Comparison of ENCODE assay signal across 16 cellular contexts in the genomic region with DNA sequence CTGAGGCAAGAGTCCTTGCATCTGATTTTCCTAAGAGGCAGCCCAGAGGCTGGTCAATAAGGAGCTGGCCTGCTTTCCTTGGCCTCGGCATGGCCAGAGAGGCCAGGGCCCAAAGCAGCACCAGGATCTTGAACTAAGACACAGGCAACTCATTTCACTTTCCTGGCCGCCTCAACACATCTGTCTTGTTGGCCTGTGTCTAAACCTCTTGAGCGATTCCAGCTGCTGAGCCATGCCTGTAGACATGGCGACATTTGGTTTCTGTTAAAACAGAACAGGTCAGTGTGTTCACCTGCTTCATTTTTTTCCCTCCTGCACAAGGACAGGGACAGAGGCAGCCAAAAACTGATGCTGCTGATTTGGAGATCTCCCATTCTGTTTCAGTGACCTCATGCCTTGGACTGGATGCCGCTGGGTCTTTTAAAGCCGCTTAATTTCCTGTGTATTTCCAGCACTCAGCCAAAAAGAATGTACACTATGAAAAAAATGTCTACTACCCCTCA.
DNase-seq lines count a peak whose midpoint lies in the region; ATAC-seq and TF ChIP-seq lines count a peak whose summit lies in the region.
"Had no signal": no experiment of that assay in that cellular context is flagged by ENCODE, and none has a peak within 500 bp of the region (broad histone marks: within the 10 kb centered on the region; RNA-seq: fewer than 3 reads in every experiment).

No MANE protein-coding gene starts in this region.

- H3K36me3 Mint-ChIP-seq in Calu3 (ENCODE audit: insufficient read depth, unreplicated experiment), result no peaks in the 10 kb centered on the region
- H3K36me3 Mint-ChIP-seq: activated naive CD8-positive, alpha-beta T cell treated with anti-CD3 and anti-CD28 coated beads, Interleukin-2, amount 10 ng/mL, durations not matched to agents 7 days and 5 days had no signal

- H3K27ac ChIP-seq in colonic mucosa, result no peak overlapping the region
- H3K27ac ChIP-seq in suprapubic skin, result peak overlapping the region; percentile 56
- H3K27ac ChIP-seq in thyroid gland, result peak overlapping the region in 1 of 3 donors; percentile 42

- H3K4me3 ChIP-seq in colonic mucosa (no peak overlapping the region), suprapubic skin (no peak overlapping the region), thyroid gland (replicated peaks in 1 of 3) (no peak overlapping the region)

- no peak for TF ChIP-seq EP300 in suprapubic skin (IDR thresholded peaks at IDR 0.05)

- CTCF ChIA-PET in Calu3 (lab: Charles Lee), result no interaction called here

- 67% methylated on average over 6 of the region's 6 CpGs for WGBS in suprapubic skin
- 87 to 88% methylated on average over 6 of the region's 6 CpGs for WGBS in thyroid gland, 2 donors

- H3K9me3 ChIP-seq in colonic mucosa, result no peaks in the 10 kb centered on the region
- no peaks in the 10 kb centered on the region for H3K9me3 ChIP-seq in suprapubic skin
- no peaks in the 10 kb centered on the region for H3K9me3 ChIP-seq in thyroid gland
- H3K9me3 ChIP-seq: BE2C had no signal

- TF ChIP-seq POLR2A in suprapubic skin (IDR thresholded peaks at IDR 0.05) (no peak), thyroid gland (IDR thresholded peaks at IDR 0.05) (no peak)

- no peak for TF ChIP-seq CTCF in colonic mucosa (IDR thresholded peaks at IDR 0.05)
- TF ChIP-seq CTCF in suprapubic skin (IDR thresholded peaks at IDR 0.05), result no peak
- no peak for TF ChIP-seq CTCF in Calu3 (IDR thresholded peaks at IDR 0.05; ENCODE audit: unreplicated experiment)
- no peak for TF ChIP-seq CTCF in thyroid gland (IDR thresholded peaks at IDR 0.05)

- H3K4me1 ChIP-seq in colonic mucosa (no peaks in the 10 kb centered on the region), suprapubic skin (no peaks in the 10 kb centered on the region), thyroid gland (peaks cover 9 to 13% of the 10 kb centered on the region in 2 donors)

- H3K27me3 ChIP-seq in colonic mucosa (no peaks in the 10 kb centered on the region), suprapubic skin (no peaks in the 10 kb centered on the region), thyroid gland (no peaks in the 10 kb centered on the region)
- H3K27me3 ChIP-seq: BE2C had no signal

- ATAC-seq in GM19035 (IDR thresholded peaks at IDR 0.05; ENCODE audit: unreplicated experiment), result no peak
- ATAC-seq: activated CD4-positive, alpha-beta T cell treated with anti-CD3 and anti-CD28 coated beads for 36 hours had no signal

- intact Hi-C loops in colonic mucosa (cut with DNase I) (no loop called here), Calu3 (cut with micrococcal nuclease; ENCODE audit: unreplicated experiment) (no loop called here), thyroid gland (cut with DNase I) (no loop called here)

- no peak overlapping the region for H3K9ac ChIP-seq in colonic mucosa (ENCODE audit: low read depth in 2 of 2, low read length in 2 of 2)

- no peak overlapping the region for H3K4me3 Mint-ChIP-seq in Calu3 (ENCODE audit: low read depth, unreplicated experiment)
- H3K4me3 Mint-ChIP-seq: activated CD4-positive, alpha-beta T cell treated with anti-CD3 and anti-CD28 coated beads for 36 hours; activated naive CD8-positive, alpha-beta T cell treated with anti-CD3 and anti-CD28 coated beads, Interleukin-2, amount 10 ng/mL, durations not matched to agents 7 days and 5 days had no signal

- H3K27me3 Mint-ChIP-seq in Calu3 (ENCODE audit: unreplicated experiment), result peaks cover 64% of the 10 kb centered on the region
- H3K27me3 Mint-ChIP-seq: activated CD4-positive, alpha-beta T cell treated with anti-CD3 and anti-CD28 coated beads for 36 hours; activated naive CD8-positive, alpha-beta T cell treated with anti-CD3 and anti-CD28 coated beads, Interleukin-2, amount 10 ng/mL, durations not matched to agents 7 days and 5 days had no signal

- no peaks in the 10 kb centered on the region for H3K9me3 Mint-ChIP-seq in Calu3 (ENCODE audit: low read depth, unreplicated experiment)
- H3K9me3 Mint-ChIP-seq: activated naive CD8-positive, alpha-beta T cell treated with anti-CD3 and anti-CD28 coated beads, Interleukin-2, amount 10 ng/mL, durations not matched to agents 7 days and 5 days had no signal

- DNase-seq in GM03348 (ENCODE audit: low spot score), result peak; percentile 57
- DNase-seq in colonic mucosa, result peak; percentile 31
- peak; percentile 57 for DNase-seq in left kidney (ENCODE audit: low read depth, low spot score)
- DNase-seq in suprapubic skin (ENCODE audit: low spot score in 2 of 2), result no peak
- DNase-seq in Calu3, result no peak
- no peak for DNase-seq in NCI-H1436 (lab: John Stamatoyannopoulos, UW)
- no peak for DNase-seq in thyroid gland
- DNase-seq: activated CD4-positive, alpha-beta T cell treated with anti-CD3 and anti-CD28 coated beads for 36 hours; activated naive CD8-positive, alpha-beta T cell treated with anti-CD3 and anti-CD28 coated beads, Interleukin-2, amount 10 ng/mL, durations not matched to agents 7 days and 5 days; activated T-cell treated with anti-CD3 and anti-CD28 coated beads, Interleukin-2, amount 50 U/mL, for 1 hour; BE2C; effector CD8-positive, alpha-beta T cell; NCI-H1436 treated with DMSO at 0.1 percent for 48 hours; NCI-H526; T-helper 1 cell had no signal

- no peak overlapping the region for H3K27ac Mint-ChIP-seq in Calu3 (ENCODE audit: unreplicated experiment)
- H3K27ac Mint-ChIP-seq: activated CD4-positive, alpha-beta T cell treated with anti-CD3 and anti-CD28 coated beads for 36 hours; activated naive CD8-positive, alpha-beta T cell treated with anti-CD3 and anti-CD28 coated beads, Interleukin-2, amount 10 ng/mL, durations not matched to agents 7 days and 5 days had no signal

- H3K36me3 ChIP-seq in colonic mucosa, result no peaks in the 10 kb centered on the region
- H3K36me3 ChIP-seq in suprapubic skin, result no peaks in the 10 kb centered on the region
- no peaks in the 10 kb centered on the region for H3K36me3 ChIP-seq in thyroid gland
- H3K36me3 ChIP-seq: BE2C had no signal

- H3K4me1 Mint-ChIP-seq in Calu3 (ENCODE audit: low read depth, unreplicated experiment), result no peaks in the 10 kb centered on the region

- BruUV-seq in Calu3 (replicated peaks; lab: Mats Ljungman, UMichigan), result no TSS peak

Comparison
In these comparisons a context has a peak if more than half of its experiments do, and no peak if none do; other contexts are left out.
1. DNase-seq: peak in GM03348 (single experiment), colonic mucosa (single experiment) and left kidney (single experiment); none in suprapubic skin (0 of 2), Calu3 (single experiment), NCI-H1436 (single experiment) and thyroid gland (0 of 2).